Comparison of ENCODE assay signal across 16 cellular contexts in genomic region chr12:132478433-132478803, GRCh38. TPM values are rescaled to one million over a fixed set of nuclear protein-coding genes. Genes with fewer than 3 reads are reported as not detected.
DNase-seq lines count a peak whose midpoint lies in the region; ATAC-seq lines count a peak whose summit lies in the region.
"Had no signal": no experiment of that assay in that cellular context is flagged by ENCODE, and none has a peak within 500 bp of the region (broad histone marks: within the 10 kb centered on the region; RNA-seq: fewer than 3 reads in every experiment).

No MANE protein-coding gene starts in this region.

- no peak overlapping the region for H3K4me3 Mint-ChIP-seq in dendritic cell treated with granulocyte-macrophage colony-stimulating factor and Interleukin-4, amounts not matched to agents 40 ng/mL and 50 ng/mL, for 4 days
- H3K4me3 Mint-ChIP-seq in stimulated activated naive B cell treated with anti-CD40 and anti-IgM and Interleukin-4, amounts not matched to agents 10 μg/mL and 1 μg/mL and 100 μg/mL, for 72 hours: no peak overlapping the region

- H3K9ac ChIP-seq in BLaER1 treated with 17β-estradiol and CSF1 and Interleukin-3, amounts not matched to agents 10 nM and 100 nM: peak overlapping the region in 1 of 11 experiments; percentile 66; a peak in 3 of 22 replicates

- H3K9me3 Mint-ChIP-seq in dendritic cell treated with granulocyte-macrophage colony-stimulating factor and Interleukin-4, amounts not matched to agents 40 ng/mL and 50 ng/mL, for 4 days: no peaks in the 10 kb centered on the region
- peaks cover 3 to 4% of the 10 kb centered on the region in 2 donors for H3K9me3 Mint-ChIP-seq in stimulated activated naive B cell treated with anti-CD40 and anti-IgM and Interleukin-4, amounts not matched to agents 10 μg/mL and 1 μg/mL and 100 μg/mL, for 72 hours

- peaks cover 0 to 27% (median 0%) of the 10 kb centered on the region in 11 experiments; a peak in 9 of 22 replicates for H3K27me3 ChIP-seq in BLaER1 treated with 17β-estradiol and CSF1 and Interleukin-3, amounts not matched to agents 10 nM and 100 nM

- intact Hi-C loops in Right ventricle myocardium inferior (cut with DNase I) (no loop called here), left cardiac atrium (cut with DNase I) (no loop called here)
- intact Hi-C loops in dendritic cell treated with granulocyte-macrophage colony-stimulating factor and Interleukin-4, amounts not matched to agents 40 ng/mL and 50 ng/mL, for 4 days (cut with micrococcal nuclease): no loop called here

- no peak overlapping the region for H3K4me3 ChIP-seq in BLaER1 treated with 17β-estradiol and CSF1 and Interleukin-3, amounts not matched to agents 10 nM and 100 nM
- H3K4me3 ChIP-seq: A549 had no signal

- ATAC-seq in Right ventricle myocardium inferior (no peak), left cardiac atrium (no peak)
- ATAC-seq in stimulated activated naive B cell treated with anti-CD40 and anti-IgM and Interleukin-4, amounts not matched to agents 10 μg/mL and 1 μg/mL and 100 μg/mL, for 72 hours (replicated peaks): no peak

- peaks cover 0 to 4% (median 0%) of the 10 kb centered on the region in 11 experiments; a peak in 1 of 22 replicates for H4K20me1 ChIP-seq in BLaER1 treated with 17β-estradiol and CSF1 and Interleukin-3, amounts not matched to agents 10 nM and 100 nM

- peak; percentile 43 for DNase-seq in Right ventricle myocardium inferior (ENCODE audit: missing footprints)
- no peak for DNase-seq in left cardiac atrium
- DNase-seq in stimulated activated naive B cell treated with anti-CD40 and anti-IgM and Interleukin-4, amounts not matched to agents 10 μg/mL and 1 μg/mL and 100 μg/mL, for 72 hours: no peak
- no peak for DNase-seq in COLO829 (ENCODE audit: low spot score)
- no peak for DNase-seq in effector CD8-positive, alpha-beta T cell (lab: John Stamatoyannopoulos, UW)
- DNase-seq: AML-193; C1 segment of cervical spinal cord; Caco-2; CD4-positive, CD25-positive, alpha-beta regulatory T cell; CD8-positive, alpha-beta memory T cell; HCEC 1CT had no signal

- peak overlapping the region; percentile 79 for H3K27ac Mint-ChIP-seq in dendritic cell treated with granulocyte-macrophage colony-stimulating factor and Interleukin-4, amounts not matched to agents 40 ng/mL and 50 ng/mL, for 4 days
- peak overlapping the region; percentile 60 for H3K27ac Mint-ChIP-seq in stimulated activated naive B cell treated with anti-CD40 and anti-IgM and Interleukin-4, amounts not matched to agents 10 μg/mL and 1 μg/mL and 100 μg/mL, for 72 hours
- H3K27ac Mint-ChIP-seq: CD8-positive, alpha-beta memory T cell had no signal

- peaks cover 0 to 4% (median 0%) of the 10 kb centered on the region in 11 experiments; a peak in 2 of 22 replicates for H3K9me3 ChIP-seq in BLaER1 treated with 17β-estradiol and CSF1 and Interleukin-3, amounts not matched to agents 10 nM and 100 nM (replicated peaks in 1 of 11)
- H3K9me3 ChIP-seq: A549 had no signal

- H3K4me1 ChIP-seq in BLaER1 treated with 17β-estradiol and CSF1 and Interleukin-3, amounts not matched to agents 10 nM and 100 nM: peaks cover 74 to 82% (median 81%) of the 10 kb centered on the region in 10 experiments
- H3K4me1 ChIP-seq: Caco-2 had no signal

- peak overlapping the region in 2 of 11 experiments; percentile 44 to 57; a peak in 2 of 22 replicates for H3K27ac ChIP-seq in BLaER1 treated with 17β-estradiol and CSF1 and Interleukin-3, amounts not matched to agents 10 nM and 100 nM
- H3K27ac ChIP-seq: 22Rv1, A549, HL-60 had no signal

- H3K4me2 ChIP-seq in BLaER1 treated with 17β-estradiol and CSF1 and Interleukin-3, amounts not matched to agents 10 nM and 100 nM: peak overlapping the region in 10 of 11 experiments; percentile 76 to 99 (median 90); a peak in 19 of 22 replicates
- H3K4me2 ChIP-seq: A549 had no signal

- no peaks in the 10 kb centered on the region for H3K36me3 ChIP-seq in BLaER1 treated with 17β-estradiol and CSF1 and Interleukin-3, amounts not matched to agents 10 nM and 100 nM

- peaks cover 74% of the 10 kb centered on the region for H3K4me1 Mint-ChIP-seq in dendritic cell treated with granulocyte-macrophage colony-stimulating factor and Interleukin-4, amounts not matched to agents 40 ng/mL and 50 ng/mL, for 4 days (ENCODE audit: low read depth)
- H3K4me1 Mint-ChIP-seq in stimulated activated naive B cell treated with anti-CD40 and anti-IgM and Interleukin-4, amounts not matched to agents 10 μg/mL and 1 μg/mL and 100 μg/mL, for 72 hours: peaks cover 33 to 74% of the 10 kb centered on the region in 2 donors

- H3K27me3 Mint-ChIP-seq in dendritic cell treated with granulocyte-macrophage colony-stimulating factor and Interleukin-4, amounts not matched to agents 40 ng/mL and 50 ng/mL, for 4 days: peaks cover 38% of the 10 kb centered on the region
- peaks cover 0 to 12% of the 10 kb centered on the region in 2 donors for H3K27me3 Mint-ChIP-seq in stimulated activated naive B cell treated with anti-CD40 and anti-IgM and Interleukin-4, amounts not matched to agents 10 μg/mL and 1 μg/mL and 100 μg/mL, for 72 hours

- no peaks in the 10 kb centered on the region for H3K36me3 Mint-ChIP-seq in dendritic cell treated with granulocyte-macrophage colony-stimulating factor and Interleukin-4, amounts not matched to agents 40 ng/mL and 50 ng/mL, for 4 days (ENCODE audit: low read depth)
- H3K36me3 Mint-ChIP-seq in stimulated activated naive B cell treated with anti-CD40 and anti-IgM and Interleukin-4, amounts not matched to agents 10 μg/mL and 1 μg/mL and 100 μg/mL, for 72 hours: peaks cover 3 to 4% of the 10 kb centered on the region in 2 donors
- H3K36me3 Mint-ChIP-seq: CD4-positive, CD25-positive, alpha-beta regulatory T cell; CD8-positive, alpha-beta memory T cell had no signal

RNA-seq across cellular contexts. Expression of gene FBRSL1, which starts 11.5 kb away (rescaled TPM):
- 51.9 TPM for total RNA-seq in Right ventricle myocardium inferior
- total RNA-seq in left cardiac atrium: 10 to 100 TPM; 46.7 to 49.4 TPM
